Comparison of ENCODE assay signal across 18 cellular contexts in the genomic region with DNA sequence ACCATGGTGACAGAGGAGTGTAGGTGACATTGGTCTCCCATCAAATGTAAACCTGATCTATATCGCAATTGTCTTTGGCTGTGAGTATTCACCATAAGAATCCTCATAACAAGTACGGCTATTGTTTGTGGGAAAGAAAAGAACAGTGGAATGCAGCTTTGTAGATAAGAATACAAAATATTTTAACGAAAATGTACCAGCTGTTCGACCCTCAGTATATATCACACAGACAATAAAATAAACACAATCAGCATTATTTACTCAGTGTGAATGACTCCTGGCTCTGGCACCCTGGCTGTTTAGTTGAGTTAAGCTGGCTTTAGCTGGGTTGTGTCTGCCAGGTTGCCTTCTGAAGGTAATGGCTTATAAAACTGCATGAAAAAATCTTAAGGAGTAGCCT. TPM values are rescaled to one million over a fixed set of nuclear protein-coding genes. Genes with fewer than 3 reads are reported as not detected.
A peak's percentile ranks its signal among the peaks of the same experiment; 100 is the strongest.
DNase-seq lines count a peak whose midpoint lies in the region; ATAC-seq, FAIRE-seq and TF ChIP-seq lines count a peak whose summit lies in the region.
"Had no signal": no experiment of that assay in that cellular context is flagged by ENCODE, and none has a peak within 500 bp of the region (broad histone marks: within the 10 kb centered on the region; RNA-seq: fewer than 3 reads in every experiment).

No MANE protein-coding gene starts in this region.

- H3K36me3 ChIP-seq in IMR-90 (ENCODE audit: control insufficient read depth, insufficient read depth, low read length) (no peaks in the 10 kb centered on the region), PC-3 (ENCODE audit: low read depth, low read length) (no peaks in the 10 kb centered on the region)
- H3K36me3 ChIP-seq: BE2C had no signal

- H3K9me2 ChIP-seq in PC-3 (replicated peaks; ENCODE audit: low read length), result no peaks in the 10 kb centered on the region

- H3K4me1 ChIP-seq in A549, result no peaks in the 10 kb centered on the region
- H3K4me1 ChIP-seq in IMR-90 (ENCODE audit: control insufficient read depth, insufficient read depth, low read length), result 0 out of 2 replicates have a peak, but pooled peaks cover 4% of the 10 kb centered on the region
- peaks cover 7% of the 10 kb centered on the region for H3K4me1 ChIP-seq in PC-3 (ENCODE audit: insufficient read depth, low read length)
- H3K4me1 ChIP-seq: BE2C had no signal

- H3K9ac ChIP-seq in IMR-90 (ENCODE audit: low read depth, low read length), result no peak overlapping the region
- H3K9ac ChIP-seq in PC-3 (ENCODE audit: low read length), result no peak overlapping the region
- H3K9ac ChIP-seq: KMS-11 had no signal

- H2BK5ac ChIP-seq in IMR-90 (ENCODE audit: low read depth, low read length, poor library complexity, severe bottlenecking), result no peak overlapping the region

- H2BK120ac ChIP-seq in IMR-90 (ENCODE audit: low read depth, low read length), result no peak overlapping the region

- DNase-seq in A549 (ENCODE audit: low read depth in 1 of 2, low spot score in 1 of 2) (no peak), IMR-90 (peak; percentile 45), PC-3 (peak; percentile 19), fibroblast of pulmonary artery (ENCODE audit: low read depth) (peak; percentile 80), left lobe of liver (ENCODE audit: low spot score) (no peak)
- DNase-seq: BE2C; CD4-positive, alpha-beta memory T cell; NCI-H1105; NCI-H1694; NCI-H524; NK-92 treated with Interleukin-12 subunit alpha and Interleukin-12 subunit beta, amount 100 ng/mL, for 24 hours; OCI-M1; RPMI8226; SW 1271 had no signal

- H3K79me2 ChIP-seq in PC-3 (ENCODE audit: low read length), result no peaks in the 10 kb centered on the region

- H3K18ac ChIP-seq in IMR-90 (ENCODE audit: low read depth, low read length), result peak overlapping the region; percentile 64; the same call in 1 of the 2 replicates

- no peak overlapping the region for H2BK20ac ChIP-seq in IMR-90 (ENCODE audit: low read depth, low read length)

- no peak overlapping the region for H2BK15ac ChIP-seq in IMR-90 (ENCODE audit: low read depth, low read length)

- H3F3A ChIP-seq in PC-3 (ENCODE audit: low read length, unreplicated experiment), result no peaks in the 10 kb centered on the region

- H3K23ac ChIP-seq in IMR-90 (ENCODE audit: low read depth, low read length), result no peak overlapping the region

- H4K20me1 ChIP-seq in IMR-90 (ENCODE audit: insufficient read depth, low read length) (no peaks in the 10 kb centered on the region), PC-3 (ENCODE audit: low read length) (no peaks in the 10 kb centered on the region)

- H3K9me3 ChIP-seq in A549 (no peaks in the 10 kb centered on the region), IMR-90 (ENCODE audit: control insufficient read depth, insufficient read depth, low read length) (no peaks in the 10 kb centered on the region), PC-3 (ENCODE audit: low read length) (no peaks in the 10 kb centered on the region)
- H3K9me3 ChIP-seq: BE2C had no signal

- POLR2A ChIA-PET in A549 (lab: Yijun Ruan, JAX), result no interaction called here
- POLR2A ChIA-PET in IMR-90 (lab: Charles Lee; ENCODE audit: unreplicated experiment), result no interaction called here
- POLR2A ChIA-PET in PC-3 (lab: Charles Lee; ENCODE audit: unreplicated experiment), result no interaction called here

- no peak overlapping the region for H4K5ac ChIP-seq in IMR-90 (ENCODE audit: low read depth, low read length)

- intact Hi-C loops in IMR-90 (cut with micrococcal nuclease) (no loop called here), PC-3 (cut with micrococcal nuclease) (no loop called here)

- 62% methylated on average over 4 of the region's 4 CpGs for WGBS in A549 (ENCODE audit: missing lambda C conversion rate)
- WGBS in IMR-90 (ENCODE audit: extremely low coverage in 2 of 2, insufficient read length in 1 of 2), 2 experiments, result no CpG with 5 or more reads among the region's 4 CpGs

- TF ChIP-seq RAD21 in A549 (conservative IDR thresholded peaks at IDR 0.05 in 1 of 2, IDR thresholded peaks at IDR 0.05 in 1 of 2) (no peak), IMR-90 (IDR thresholded peaks at IDR 0.05; ENCODE audit: low read length) (no peak)

- no peak overlapping the region for H2AFZ ChIP-seq in IMR-90 (replicated peaks; ENCODE audit: low read length, poor library complexity)
- no peak overlapping the region for H2AFZ ChIP-seq in PC-3 (ENCODE audit: low read length)

- no peak for ATAC-seq in A549
- peak; percentile 68 for ATAC-seq in IMR-90 (ENCODE audit: low read depth)
- no peak for ATAC-seq in PC-3
- ATAC-seq in HG02981 (IDR thresholded peaks at IDR 0.05; ENCODE audit: unreplicated experiment), result no peak
- ATAC-seq in left lobe of liver, result no peak
- ATAC-seq in HG02588 (IDR thresholded peaks at IDR 0.05; ENCODE audit: unreplicated experiment), result no peak
- ATAC-seq: HCT116 had no signal

- H3K56ac ChIP-seq in IMR-90 (ENCODE audit: extremely low read depth, insufficient read depth, low read length), result no peak overlapping the region

- H4K8ac ChIP-seq in IMR-90 (ENCODE audit: low read depth in 2 of 2, low read length in 2 of 2), result no peak overlapping the region

- BruUV-seq in IMR-90 (replicated peaks; lab: Mats Ljungman, UMichigan) (no TSS peak), PC-3 (replicated peaks; lab: Mats Ljungman, UMichigan) (no TSS peak)

- no peaks in the 10 kb centered on the region for H3K79me1 ChIP-seq in IMR-90 (ENCODE audit: low read depth in 1 of 2, low read length in 2 of 2)

- H3K4me3 ChIP-seq in A549 (no peak overlapping the region), IMR-90 (ENCODE audit: insufficient read depth, low read depth, low read length) (no peak overlapping the region), PC-3 (ENCODE audit: low read length) (no peak overlapping the region), fibroblast of pulmonary artery (replicated peaks; ENCODE audit: low read depth, low read length) (no peak overlapping the region)

- dilution Hi-C loops in IMR-90 (cut with HindIII; ENCODE audit: low sequenced_read_pairs, unreplicated experiment), result no loop called here

- H3K27ac ChIP-seq in A549 (no peak overlapping the region), IMR-90 (ENCODE audit: insufficient read depth, low read length) (no peak overlapping the region), PC-3 (ENCODE audit: low read length) (no peak overlapping the region)
- H3K27ac ChIP-seq: KMS-11 had no signal

- no peak for FAIRE-seq in A549 (lab: Jason Lieb, UNC)

- H3K4me2 ChIP-seq in A549, result no peak overlapping the region
- peak overlapping the region; percentile 29; the same call in 1 of the 2 replicates for H3K4me2 ChIP-seq in IMR-90 (ENCODE audit: low read depth, low read length)
- H3K4me2 ChIP-seq in PC-3 (ENCODE audit: low read length), result no peak overlapping the region
- H3K4me2 ChIP-seq: KMS-11 had no signal

- CTCF ChIA-PET in A549 (lab: Yijun Ruan, JAX), result interaction anchor here (1.4 kb wide), 1 partner anchor 18 kb away, joined by 4 read pairs; no protein-coding TSS in a partner anchor
- CTCF ChIA-PET in IMR-90 (lab: Yijun Ruan, JAX), result interaction anchor here (0.6 to 1.0 kb wide), 2 partner anchors 426 to 550 kb away, joined by 3 to 6 read pairs; no protein-coding TSS in a partner anchor
- CTCF ChIA-PET in PC-3 (lab: Charles Lee), result no interaction called here

- no peak overlapping the region for H3K14ac ChIP-seq in IMR-90 (replicated peaks; ENCODE audit: low read depth, low read length)

- TF ChIP-seq POLR2A in A549 (IDR thresholded peaks at IDR 0.05; ENCODE audit: low read length) (no peak), IMR-90 (IDR thresholded peaks at IDR 0.05; ENCODE audit: low read depth, low read length) (no peak)

- no peak overlapping the region for H2AK9ac ChIP-seq in IMR-90 (replicated peaks; ENCODE audit: low read depth, low read length, poor library complexity)

- H4K91ac ChIP-seq in IMR-90 (ENCODE audit: insufficient read depth, low read depth, low read length), result no peak overlapping the region

- TF ChIP-seq CTCF in A549 (IDR thresholded peaks at IDR 0.05), result no peak
- no peak for TF ChIP-seq CTCF in IMR-90 (conservative IDR thresholded peaks at IDR 0.05; ENCODE audit: low read depth, low read length)
- no peak for TF ChIP-seq CTCF in PC-3 (conservative IDR thresholded peaks at IDR 0.05; ENCODE audit: low read depth, low read length)
- TF ChIP-seq CTCF in fibroblast of pulmonary artery (IDR thresholded peaks at IDR 0.05; ENCODE audit: low read length, missing control alignments), result no peak

- H3K4ac ChIP-seq in IMR-90 (ENCODE audit: low read depth, low read length), result no peak overlapping the region

- peaks cover 4% of the 10 kb centered on the region; the same call in 1 of the 2 replicates for H3K27me3 ChIP-seq in IMR-90 (ENCODE audit: control insufficient read depth, insufficient read depth, low read length)
- no peaks in the 10 kb centered on the region for H3K27me3 ChIP-seq in PC-3 (ENCODE audit: low read length)

- H2AK5ac ChIP-seq in IMR-90 (ENCODE audit: low read depth, low read length), result no peak overlapping the region

- no peaks in the 10 kb centered on the region for H3K9me1 ChIP-seq in IMR-90 (ENCODE audit: insufficient read depth, low read length)

- no peak for TF ChIP-seq EP300 in A549 (IDR thresholded peaks at IDR 0.05)

- in situ Hi-C loops in IMR-90 (cut with MboI; ENCODE audit: low sequenced_read_pairs), result no loop called here

TF ChIP-seq in A549, 52 proteins besides CTCF, POLR2A, EP300 and RAD21 (continues in another document):
- TF ChIP-seq MAFK (IDR thresholded peaks at IDR 0.05; ENCODE audit: partially characterized antibody) (peak; percentile 56), CHD4 (IDR thresholded peaks at IDR 0.05; ENCODE audit: borderline replicate concordance) (no peak), CHD2 (IDR thresholded peaks at IDR 0.05; ENCODE audit: low read length, partially characterized antibody) (no peak)

TF ChIP-seq in IMR-90, 13 proteins besides CTCF, POLR2A, EP300 and RAD21:
- TF ChIP-seq RFX5 (IDR thresholded peaks at IDR 0.05; ENCODE audit: low read depth, low read length) (no peak), MAFK (IDR thresholded peaks at IDR 0.05; ENCODE audit: low read depth, low read length) (peak; percentile 75)
TF ChIP-seq in IMR-90: peak in this region for 1.

RNA-seq across cellular contexts. Expression of gene SNRNP48, which starts 43.4 kb away (rescaled TPM):
- 10.6 and 13.7 TPM in 2 replicates for polyA plus RNA-seq in A549 (2011; rRNA removed)
- 3.5 and 4.2 TPM in 2 replicates for polyA plus RNA-seq in A549 (2012; cell fraction: cytosol; rRNA removed)
- polyA plus RNA-seq in A549 (2012; cell fraction: nucleus; rRNA removed), result 2.6 and 4.1 TPM in 2 replicates
- 12.8 to 13.9 TPM (median 13.0 TPM) in 3 replicates for polyA plus RNA-seq in A549 (2017; fragmentation: RNase III; extraction: RNeasy Plus Mini Kit Qiagen cat#74134 plus additional on column Dnase treatment)
- polyA minus RNA-seq in A549 (2011; rRNA and poly(A)+ RNA removed), result 3.0 and 3.3 TPM in 2 replicates
- total RNA-seq in IMR-90 (2012; rRNA removed), result 5.2 and 9.4 TPM in 2 replicates
- polyA plus RNA-seq in IMR-90 (2012; rRNA removed), result 4.0 and 6.2 TPM in 2 replicates
- 0.92 and 1.0 TPM in 2 replicates for polyA plus RNA-seq in IMR-90 (2012; cell fraction: cytosol; rRNA removed)
- polyA plus RNA-seq in IMR-90 (2012; cell fraction: nucleus; rRNA removed; ENCODE audit: low replicate concordance), result 3.8 and 13.3 TPM in 2 replicates
- 7.0 and 7.7 TPM in 2 replicates for total RNA-seq in PC-3 (2014; rRNA removed)
- total RNA-seq in left lobe of liver, result 7.6 TPM

Comparison
In these comparisons a context has a peak if more than half of its experiments do, and no peak if none do; other contexts are left out.
1. DNase-seq: peak in IMR-90 (single experiment), PC-3 (single experiment) and fibroblast of pulmonary artery (single experiment); none in A549 (0 of 2) and left lobe of liver (single experiment).